ENCODE assay signal across 8 cellular contexts in genomic region chr22:26428515-26429457, GRCh38. TPM values are rescaled to one million over a fixed set of nuclear protein-coding genes. Genes with fewer than 3 reads are reported as not detected.
DNase-seq lines count a peak whose midpoint lies in the region; ATAC-seq and TF ChIP-seq lines count a peak whose summit lies in the region.

Gene ASPHD2 (plus strand): TSS chr22:26429260. CDS start chr22:26433616, 4,356 bp downstream.

- H3K4me3 ChIP-seq in GM06990 (replicated peaks; ENCODE audit: low read depth, low read length): peak within 1 kb of the TSS; percentile 84
- H3K4me3 ChIP-seq in H7 (ENCODE audit: insufficient read depth, low read depth, low read length): peak within 1 kb of the TSS; percentile 78
- H3K4me3 ChIP-seq in upper lobe of left lung: peak within 1 kb of the TSS; percentile 45 to 76 (median 74)

- H3K27me3 ChIP-seq in GM06990 (replicated peaks; ENCODE audit: control insufficient read depth, insufficient read depth, low read length) (no peaks in the 10 kb centered on the region; the same call in 1 of the 2 replicates), H7 (ENCODE audit: control insufficient read depth, insufficient read depth, low read length) (peaks cover 9% of the 10 kb centered on the region; the same call in 1 of the 2 replicates), upper lobe of left lung (no peaks in the 10 kb centered on the region)

- intact Hi-C loops in left cardiac atrium (cut with DNase I): no loop called here

- H3K27ac ChIP-seq in upper lobe of left lung: peak within 1 kb of the TSS; percentile 61 to 81 (median 70)

- H3K36me3 Mint-ChIP-seq in activated naive CD8-positive, alpha-beta T cell treated with anti-CD3 and anti-CD28 coated beads for 36 hours: peaks cover 28% of the 10 kb centered on the region
- H3K36me3 Mint-ChIP-seq in progenitor cell of endocrine pancreas (ENCODE audit: insufficient read depth): no peaks in the 10 kb centered on the region

- DNase-seq in GM06990 (ENCODE audit: extremely low read depth, insufficient read length) (peak; percentile 93), H7 (peak; percentile 98), M059J (ENCODE audit: low read depth) (peak; percentile 71), SW 1271 (lab: John Stamatoyannopoulos, UW) (peak; percentile 43 to 55), left cardiac atrium (peak; percentile 70), progenitor cell of endocrine pancreas (ENCODE audit: low spot score, unreplicated experiment) (peak; percentile 59), upper lobe of left lung (peak; percentile 47 to 94)
- DNase-seq in activated naive CD8-positive, alpha-beta T cell treated with anti-CD3 and anti-CD28 coated beads for 36 hours: peak; percentile 93

- ATAC-seq in left cardiac atrium (peak; percentile 87 to 94), upper lobe of left lung (ENCODE audit: low FRiP score in 2 of 2) (peak; percentile 68 to 89)

- H3K36me3 ChIP-seq in GM06990 (ENCODE audit: control insufficient read depth, insufficient read depth, low read length): peaks cover 3% of the 10 kb centered on the region
- no peaks in the 10 kb centered on the region for H3K36me3 ChIP-seq in H7 (replicated peaks; ENCODE audit: control insufficient read depth, insufficient read depth, low read length)
- no peaks in the 10 kb centered on the region for H3K36me3 ChIP-seq in upper lobe of left lung

- H3K9me3 ChIP-seq in upper lobe of left lung: no peaks in the 10 kb centered on the region

- H3K27me3 Mint-ChIP-seq in activated naive CD8-positive, alpha-beta T cell treated with anti-CD3 and anti-CD28 coated beads for 36 hours: peaks cover 9% of the 10 kb centered on the region
- H3K27me3 Mint-ChIP-seq in progenitor cell of endocrine pancreas: peaks cover 46% of the 10 kb centered on the region

- peak within 1 kb of the TSS; percentile 95 for H3K27ac Mint-ChIP-seq in activated naive CD8-positive, alpha-beta T cell treated with anti-CD3 and anti-CD28 coated beads for 36 hours
- H3K27ac Mint-ChIP-seq in progenitor cell of endocrine pancreas: peak within 1 kb of the TSS; percentile 94

- TF ChIP-seq POLR2A in upper lobe of left lung (IDR thresholded peaks at IDR 0.05): peak in 2 of 4 donors; percentile 31 to 70

- TF ChIP-seq CTCF in GM06990 (IDR thresholded peaks at IDR 0.05; ENCODE audit: insufficient read depth, low read length, poor library complexity, severe bottlenecking): no peak
- no peak for TF ChIP-seq CTCF in progenitor cell of endocrine pancreas (IDR thresholded peaks at IDR 0.05; ENCODE audit: unreplicated experiment)
- peak in 2 of 6 experiments; percentile 10 to 18 for TF ChIP-seq CTCF in upper lobe of left lung (IDR thresholded peaks at IDR 0.05)

- H3K4me1 Mint-ChIP-seq in activated naive CD8-positive, alpha-beta T cell treated with anti-CD3 and anti-CD28 coated beads for 36 hours: peaks cover 52% of the 10 kb centered on the region
- peaks cover 6% of the 10 kb centered on the region for H3K4me1 Mint-ChIP-seq in progenitor cell of endocrine pancreas (ENCODE audit: low read depth)

- peaks cover 5 to 16% (median 8%) of the 10 kb centered on the region in 4 donors for H3K4me1 ChIP-seq in upper lobe of left lung

- peak within 1 kb of the TSS; percentile 95 for H3K4me3 Mint-ChIP-seq in activated naive CD8-positive, alpha-beta T cell treated with anti-CD3 and anti-CD28 coated beads for 36 hours
- peak within 1 kb of the TSS; percentile 97 for H3K4me3 Mint-ChIP-seq in progenitor cell of endocrine pancreas (ENCODE audit: low read depth)

- no peaks in the 10 kb centered on the region for H3K9me3 Mint-ChIP-seq in activated naive CD8-positive, alpha-beta T cell treated with anti-CD3 and anti-CD28 coated beads for 36 hours
- no peaks in the 10 kb centered on the region for H3K9me3 Mint-ChIP-seq in progenitor cell of endocrine pancreas (ENCODE audit: low read depth)

- 0 to 2% methylated on average over 24 to 47 of the region's 96 CpGs for WGBS in upper lobe of left lung, 2 donors

- no peak for TF ChIP-seq EP300 in upper lobe of left lung (IDR thresholded peaks at IDR 0.05)

RNA-seq across cellular contexts. Expression of gene ASPHD2, which starts in this region (rescaled TPM):
- 6.2 and 7.4 TPM in 2 replicates for total RNA-seq in H7 (2014; rRNA removed; shearing (Covaris generic))
- total RNA-seq in M059J (2014; rRNA removed; shearing (Covaris generic)): 2.7 and 3.8 TPM in 2 replicates
- 10 to 100 TPM; 14.9 to 15.9 TPM for total RNA-seq in activated naive CD8-positive, alpha-beta T cell treated with anti-CD3 and anti-CD28 coated beads for 36 hours
- under 1 TPM; 0.18 to 0.31 TPM for total RNA-seq in left cardiac atrium
- total RNA-seq in progenitor cell of endocrine pancreas: 4.0 and 4.2 TPM in 2 replicates
- total RNA-seq in upper lobe of left lung: 1 to 10 TPM in 4 of 6 donors, under 1 TPM in 2; 0.33 to 2.1 (median 1.1) TPM

Comparison
In these comparisons a context has a peak if more than half of its experiments do, and no peak if none do; other contexts are left out.
1. Peak in every context shown above with its lines: DNase-seq, ATAC-seq, H3K4me3 ChIP-seq and H3K27ac ChIP-seq.
2. Peak in DNase-seq and ATAC-seq in left cardiac atrium; RNA of the gene not detected or under 1 TPM.